14 cellular contexts compared by ENCODE assay signal in the genomic region with DNA sequence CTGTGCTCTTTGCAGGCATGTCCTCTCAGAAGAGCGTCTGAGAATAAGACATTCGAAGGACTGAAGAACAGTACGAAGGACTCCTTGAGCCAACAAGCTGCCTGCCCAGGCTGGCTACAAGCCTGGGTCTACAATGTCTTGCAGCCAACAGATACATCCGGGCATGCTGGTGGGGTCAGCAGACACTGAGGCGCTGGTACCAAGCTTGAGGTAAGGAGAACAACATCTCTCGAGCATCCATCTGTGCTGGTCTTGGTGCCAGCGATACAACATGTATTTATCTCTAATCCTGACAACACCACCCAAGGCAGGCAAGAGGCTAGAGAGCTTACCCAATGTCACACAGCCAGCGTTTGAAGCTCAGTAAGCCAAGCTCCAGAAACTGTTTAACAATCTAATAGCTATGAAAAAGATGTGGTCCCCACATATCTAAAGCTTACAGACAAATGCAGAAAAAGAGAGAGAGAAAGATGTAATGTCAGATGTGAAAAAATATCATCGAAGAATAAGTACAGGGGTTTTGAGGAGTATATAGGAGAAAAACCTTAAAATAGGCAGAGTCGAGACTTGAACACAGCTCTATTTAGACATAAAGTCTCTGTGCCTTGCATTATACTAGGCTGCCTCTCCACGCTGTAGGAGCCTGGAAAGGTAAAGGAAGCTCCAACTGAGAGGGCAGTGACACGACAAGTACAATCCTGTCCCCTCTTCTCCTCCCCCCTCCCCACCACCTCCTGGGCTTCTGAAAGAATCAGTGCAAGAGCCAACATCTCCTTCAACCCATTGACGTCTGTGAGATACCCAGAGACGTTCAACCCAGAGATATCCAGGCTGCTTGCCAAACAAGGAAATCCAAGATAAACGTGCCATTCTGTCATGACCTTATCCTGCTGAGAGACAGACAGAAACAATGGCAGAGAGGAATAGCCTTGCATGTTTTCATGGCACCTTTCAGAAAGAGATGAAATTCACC. TPM values are rescaled to one million over a fixed set of nuclear protein-coding genes. Genes with fewer than 3 reads are reported as not detected.
DNase-seq lines count a peak whose midpoint lies in the region; ATAC-seq and TF ChIP-seq lines count a peak whose summit lies in the region.
"Had no signal": no experiment of that assay in that cellular context is flagged by ENCODE, and none has a peak within 500 bp of the region (broad histone marks: within the 10 kb centered on the region; RNA-seq: fewer than 3 reads in every experiment).

No MANE protein-coding gene starts in this region.

- peaks cover 3% of the 10 kb centered on the region for H3K9me3 Mint-ChIP-seq in chondrocyte (ENCODE audit: low read depth)

- no peak for ATAC-seq in HG03095 (IDR thresholded peaks at IDR 0.05; ENCODE audit: unreplicated experiment)

- H3K4me1 Mint-ChIP-seq in chondrocyte (ENCODE audit: low read depth) = peaks cover 94% of the 10 kb centered on the region

- DNase-seq in NCI-H69 (lab: John Stamatoyannopoulos, UW) = peak; percentile 53
- no peak for DNase-seq in chondrocyte (ENCODE audit: low spot score)
- peak; percentile 59 for DNase-seq in iris pigment epithelial cell (ENCODE audit: low read depth)
- DNase-seq in substantia nigra (lab: John Stamatoyannopoulos, UW) = peak in 29 of 49 donors; percentile 3 to 48 (median 25)
- DNase-seq in H4 (ENCODE audit: low spot score) = no peak
- no peak for DNase-seq in stimulated activated CD4-positive, alpha-beta T cell treated with anti-CD3 and anti-CD28 coated beads, Interleukin-4, amount 100 ng/mL, for 24 hours
- no peak for DNase-seq in GM10248 (ENCODE audit: extremely low spot score)
- DNase-seq: DND-41; NCI-H510A; stimulated activated CD4-positive, alpha-beta T cell treated with anti-CD3 and anti-CD28 coated beads, Interleukin-12 subunit alpha, Interleukin-12 subunit beta, amount 100 ng/mL, for 4 hours; stimulated activated naive CD4-positive, alpha-beta T cell treated with Interleukin-2 at 50 U/mL for 16 hours; T-helper 1 cell had no signal

- CTCF ChIA-PET in GM10248 (lab: Yijun Ruan, JAX) = interaction anchor here (1.1 to 3.1 kb wide), 4 partner anchors 7 to 50 kb away, joined by 3 to 9 read pairs (median 6); no protein-coding TSS in a partner anchor

- H3K36me3 Mint-ChIP-seq in chondrocyte (ENCODE audit: low read depth) = no peaks in the 10 kb centered on the region

- H3K27me3 Mint-ChIP-seq in chondrocyte (ENCODE audit: low read depth) = no peaks in the 10 kb centered on the region

- TF ChIP-seq CTCF in chondrocyte (IDR thresholded peaks at IDR 0.05) (no peak), GM10248 (IDR thresholded peaks at IDR 0.05; ENCODE audit: control extremely low read depth, extremely low read depth, low read depth, missing control alignments) (no peak)

- peak overlapping the region; percentile 99 for H3K27ac Mint-ChIP-seq in chondrocyte (ENCODE audit: unreplicated experiment)

- H3K4me3 Mint-ChIP-seq in chondrocyte (ENCODE audit: unreplicated experiment) = peak overlapping the region; percentile 19

- POLR2A ChIA-PET in GM10248 (lab: Yijun Ruan, JAX) = interaction anchor here (0.6 kb wide), 1 partner anchor 82 kb away, joined by 3 read pairs; no protein-coding TSS in a partner anchor

- H3K27ac ChIP-seq in substantia nigra (ENCODE audit: low read depth, low read length, poor library complexity, severe bottlenecking) = no peak overlapping the region
- H3K27ac ChIP-seq: KMS-11 had no signal

RNA-seq across cellular contexts. Expression of gene WWTR1, which starts 39.4 kb away (rescaled TPM):
- total RNA-seq in chondrocyte = 107 to 121 TPM (median 111 TPM) in 3 replicates
- 37.2 and 47.4 TPM in 2 replicates for total RNA-seq in H4 (2014; rRNA removed; shearing (Covaris generic))

Comparison
In these comparisons a context has a peak if more than half of its experiments do, and no peak if none do; other contexts are left out.
1. DNase-seq: peak in NCI-H69 (single experiment), iris pigment epithelial cell (single experiment) and substantia nigra (29 of 49); none in chondrocyte (single experiment), H4 (single experiment), stimulated activated CD4-positive, alpha-beta T cell treated with anti-CD3 and anti-CD28 coated beads, Interleukin-4, amount 100 ng/mL, for 24 hours (single experiment) and GM10248 (single experiment).